In the genomic region with DNA sequence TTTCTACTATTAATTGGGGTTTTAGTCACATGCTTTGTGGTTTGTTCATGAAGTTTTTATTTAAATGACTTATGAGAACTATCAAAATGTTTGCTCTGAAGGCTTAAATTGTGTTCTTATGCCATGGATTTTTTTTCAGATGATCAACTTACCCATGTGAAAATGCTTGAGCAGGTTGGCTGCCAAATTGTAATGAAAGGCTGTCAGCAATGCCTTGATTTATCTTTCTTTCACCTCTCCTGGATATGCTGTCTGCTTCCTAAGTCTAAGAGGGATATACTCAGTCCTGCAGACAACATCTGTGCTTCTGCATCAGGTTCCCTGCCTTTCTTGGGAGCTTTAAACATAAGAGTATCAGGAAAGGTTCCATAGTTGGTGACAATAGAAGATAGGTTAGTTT, we compare ENCODE assay signal across 17 cellular contexts.
"Had no signal": no experiment of that assay in that cellular context is flagged by ENCODE, and none has a peak within 500 bp of the region (broad histone marks: within the 10 kb centered on the region; RNA-seq: fewer than 3 reads in every experiment).

No MANE protein-coding gene starts in this region.

- ATAC-seq: left cardiac atrium; right cardiac atrium; stimulated activated effector memory CD8-positive, alpha-beta T cell treated with anti-CD3 and anti-CD28 coated beads, Interleukin-12 subunit alpha, Interleukin-12 subunit beta, amount 100 ng/mL, for 72 hours had no signal

- H3K9me3 Mint-ChIP-seq: activated naive CD8-positive, alpha-beta T cell treated with anti-CD3 and anti-CD28 coated beads for 36 hours; endodermal cell; stimulated activated effector memory CD8-positive, alpha-beta T cell treated with anti-CD3 and anti-CD28 coated beads, Interleukin-12 subunit alpha, Interleukin-12 subunit beta, amount 100 ng/mL, for 72 hours had no signal

- H3K36me3 ChIP-seq: breast epithelium, tibial artery, uterus had no signal

- H3K27me3 Mint-ChIP-seq: naive B cell had no signal

- H3K4me1 Mint-ChIP-seq: activated naive CD8-positive, alpha-beta T cell treated with anti-CD3 and anti-CD28 coated beads for 36 hours; naive B cell; stimulated activated effector memory CD8-positive, alpha-beta T cell treated with anti-CD3 and anti-CD28 coated beads, Interleukin-12 subunit alpha, Interleukin-12 subunit beta, amount 100 ng/mL, for 72 hours had no signal

- H3K4me3 ChIP-seq: breast epithelium, lung, smooth muscle cell, tibial artery, uterus had no signal

- H3K36me3 Mint-ChIP-seq: activated naive CD8-positive, alpha-beta T cell treated with anti-CD3 and anti-CD28 coated beads for 36 hours; stimulated activated effector memory CD8-positive, alpha-beta T cell treated with anti-CD3 and anti-CD28 coated beads, Interleukin-12 subunit alpha, Interleukin-12 subunit beta, amount 100 ng/mL, for 72 hours had no signal

- H3K9me3 ChIP-seq: breast epithelium, tibial artery, uterus had no signal

- H3K27me3 ChIP-seq: breast epithelium, tibial artery, uterus had no signal

- H3K27ac ChIP-seq: breast epithelium, tibial artery, uterus had no signal

- DNase-seq: activated effector memory CD4-positive, alpha-beta T cell treated with Interleukin-2 at 50 U/mL for 16 hours; activated naive CD8-positive, alpha-beta T cell treated with anti-CD3 and anti-CD28 coated beads for 36 hours; activated T-cell treated with anti-CD3 and anti-CD28 coated beads, Interleukin-2, amount 50 U/mL, for 1 hour; anterior cingulate cortex; dermis blood vessel endothelial cell; endodermal cell; foreskin fibroblast; left cardiac atrium; naive B cell; posterior cingulate gyrus; right cardiac atrium; tibial artery; uterus had no signal

- H3K27ac Mint-ChIP-seq: activated naive CD8-positive, alpha-beta T cell treated with anti-CD3 and anti-CD28 coated beads for 36 hours; endodermal cell; naive B cell; stimulated activated effector memory CD8-positive, alpha-beta T cell treated with anti-CD3 and anti-CD28 coated beads, Interleukin-12 subunit alpha, Interleukin-12 subunit beta, amount 100 ng/mL, for 72 hours had no signal

- H3K4me3 Mint-ChIP-seq: activated naive CD8-positive, alpha-beta T cell treated with anti-CD3 and anti-CD28 coated beads for 36 hours; endodermal cell; naive B cell; stimulated activated effector memory CD8-positive, alpha-beta T cell treated with anti-CD3 and anti-CD28 coated beads, Interleukin-12 subunit alpha, Interleukin-12 subunit beta, amount 100 ng/mL, for 72 hours had no signal
